ENCODE assay signal across 1 cellular context in the genomic region with DNA sequence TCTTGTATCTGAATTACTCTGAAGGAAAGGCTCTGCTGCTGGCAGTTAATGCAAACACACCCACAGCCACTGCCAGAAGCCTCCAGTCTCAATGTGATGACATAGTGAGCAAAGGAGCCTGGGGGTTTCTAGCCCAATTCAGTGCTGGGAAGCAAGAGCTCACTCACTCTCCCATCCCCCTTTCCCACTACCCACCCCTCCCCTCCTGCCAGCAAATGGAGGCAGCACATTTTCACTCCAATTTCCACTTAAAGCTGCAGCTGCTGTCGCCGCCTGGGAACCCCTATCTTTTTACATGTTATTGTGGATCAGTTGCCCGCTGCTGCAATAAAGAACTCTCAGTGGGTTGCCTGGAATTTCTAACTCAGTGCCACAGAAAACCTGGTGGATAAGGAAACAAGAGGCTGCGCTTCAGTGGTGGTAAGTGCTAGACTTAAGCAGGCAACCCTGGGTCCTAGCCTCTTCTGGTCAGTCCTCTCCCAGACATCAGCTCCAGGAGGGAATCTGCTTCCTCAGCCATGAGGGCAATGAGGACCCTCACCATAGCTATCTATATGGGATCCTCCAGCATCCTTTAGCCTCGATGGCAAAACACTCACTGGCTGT.
TF ChIP-seq lines count a peak whose summit lies in the region.

No MANE protein-coding gene starts in this region.

TF ChIP-seq in GM23338, 12 proteins besides CTCF, POLR2A, EP300 and RAD21 (continued from another document):
- TF ChIP-seq CREB1 (CRISPR knock-in tag; IDR thresholded peaks at IDR 0.05; ENCODE audit: low read depth) (no peak), POLR2AphosphoS5 (IDR thresholded peaks at IDR 0.05; ENCODE audit: low read depth) (no peak), JUNB (IDR thresholded peaks at IDR 0.05; ENCODE audit: unreplicated experiment) (no peak)
